Comparison of ENCODE assay signal across 23 cellular contexts in the genomic region with DNA sequence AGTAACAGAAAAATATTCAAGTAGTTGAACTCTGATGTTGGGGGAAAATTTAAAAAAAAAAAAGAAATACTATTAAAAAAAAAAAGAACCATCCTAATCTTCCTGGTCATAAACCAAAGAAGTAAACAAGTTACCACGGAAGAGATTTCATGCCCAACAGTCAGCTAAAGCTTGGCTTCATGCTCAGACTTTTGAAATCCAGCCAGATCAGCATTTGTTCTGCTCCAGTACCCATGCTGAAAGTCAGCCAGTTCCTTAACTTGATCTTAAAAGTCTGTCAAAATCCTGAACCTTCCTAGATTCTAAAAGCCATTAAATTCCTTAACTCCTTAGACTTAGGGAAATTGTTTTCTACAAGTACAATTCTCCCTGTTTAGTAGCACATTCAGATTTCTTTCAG.
A peak's percentile ranks its signal among the peaks of the same experiment; 100 is the strongest.
DNase-seq lines count a peak whose midpoint lies in the region; FAIRE-seq and TF ChIP-seq lines count a peak whose summit lies in the region.
"Had no signal": no experiment of that assay in that cellular context is flagged by ENCODE, and none has a peak within 500 bp of the region (broad histone marks: within the 10 kb centered on the region; RNA-seq: fewer than 3 reads in every experiment).

No MANE protein-coding gene starts in this region.

- H3K36me3 Mint-ChIP-seq in mesothelial cell of epicardium: no peaks in the 10 kb centered on the region
- H3K36me3 Mint-ChIP-seq: brain; CD4-positive, alpha-beta memory T cell had no signal

- DNase-seq in NCI-H345 (lab: John Stamatoyannopoulos, UW) (peak; percentile 4), NCI-H345 treated with DMSO at 0.1 percent for 48 hours (lab: John Stamatoyannopoulos, UW; ENCODE audit: unreplicated experiment) (no peak), PC-9 (peak in 1 of 2 experiments; percentile 11), iris pigment epithelial cell (ENCODE audit: low read depth) (peak; percentile 23), ureter (ENCODE audit: low spot score) (peak; percentile 44), mesothelial cell of epicardium (ENCODE audit: low spot score in 2 of 2, unreplicated experiment in 2 of 2) (no peak), D721Med (ENCODE audit: insufficient read length, low spot score) (no peak), GM19240 (ENCODE audit: insufficient read length, low spot score) (no peak)
- DNase-seq: activated CD4-positive, alpha-beta T cell treated with anti-CD3 and anti-CD28 coated beads, Interleukin-2, amount 50 U/mL, for 4 hours; activated naive CD4-positive, alpha-beta T cell treated with anti-CD3 and anti-CD28 coated beads, Interleukin-2, amount 50 U/mL, for 16 hours; activated T-cell treated with anti-CD3 and anti-CD28 coated beads, Interleukin-2, amount 50 U/mL, for 1 hour; CD4-positive, alpha-beta memory T cell; dermis blood vessel endothelial cell; EL; erythroblast; Kasumi-1; NCI-H69; stimulated activated naive CD8-positive, alpha-beta T cell treated with anti-CD3 and anti-CD28 coated beads, Interleukin-15, Interleukin-2, amounts not matched to agents 100 U/mL and 50 U/mL, for 24 hours; SW 1271; upper lobe of right lung had no signal

- no peak overlapping the region for H3K27ac ChIP-seq in PC-9
- H3K27ac ChIP-seq: right atrium auricular region, upper lobe of right lung had no signal

- H3K9me2 ChIP-seq in PC-9 (ENCODE audit: insufficient read depth): no peaks in the 10 kb centered on the region; the same call in 1 of the 2 replicates

- no peaks in the 10 kb centered on the region for H3K27me3 ChIP-seq in PC-9 (ENCODE audit: insufficient read depth, low read depth)
- H3K27me3 ChIP-seq: right atrium auricular region, upper lobe of right lung had no signal

- no peak overlapping the region for H3K4me3 Mint-ChIP-seq in mesothelial cell of epicardium
- H3K4me3 Mint-ChIP-seq: CD4-positive, alpha-beta memory T cell had no signal

- H3K4me3 ChIP-seq in PC-9: no peak overlapping the region
- H3K4me3 ChIP-seq: right atrium auricular region, upper lobe of right lung had no signal

- no peaks in the 10 kb centered on the region; the same call in 1 of the 2 replicates for H3K9me3 ChIP-seq in PC-9 (ENCODE audit: insufficient read depth, low read depth)
- H3K9me3 ChIP-seq: right atrium auricular region, upper lobe of right lung had no signal

- intact Hi-C loops in PC-9 (cut with micrococcal nuclease; ENCODE audit: unreplicated experiment): no loop called here

- no peaks in the 10 kb centered on the region for H3F3A ChIP-seq in PC-9 (ENCODE audit: insufficient read depth, low read depth)

- FAIRE-seq in D721Med (lab: Jason Lieb, UNC): no peak
- FAIRE-seq: GM19239 had no signal

- H3K27ac Mint-ChIP-seq in mesothelial cell of epicardium: no peak overlapping the region
- H3K27ac Mint-ChIP-seq: CD4-positive, alpha-beta memory T cell had no signal

- H3K79me2 ChIP-seq in PC-9 (ENCODE audit: low read depth): no peaks in the 10 kb centered on the region

- no peaks in the 10 kb centered on the region for H3K4me1 Mint-ChIP-seq in mesothelial cell of epicardium
- H3K4me1 Mint-ChIP-seq: CD4-positive, alpha-beta memory T cell had no signal

- no peaks in the 10 kb centered on the region for H3K27me3 Mint-ChIP-seq in mesothelial cell of epicardium (ENCODE audit: low read depth)
- H3K27me3 Mint-ChIP-seq: CD4-positive, alpha-beta memory T cell had no signal

- no TSS peak for BruUV-seq in PC-9 (replicated peaks; lab: Mats Ljungman, UMichigan)

- no peak overlapping the region for H3K4me2 ChIP-seq in PC-9

- H4K20me1 ChIP-seq in PC-9 (ENCODE audit: insufficient read depth): no peaks in the 10 kb centered on the region

- H2AFZ ChIP-seq in PC-9: 0 out of 2 replicates have a peak overlapping the region, but pooled peaks have one; percentile 26

- H3K9me3 Mint-ChIP-seq in mesothelial cell of epicardium: peaks cover 8% of the 10 kb centered on the region
- H3K9me3 Mint-ChIP-seq: brain had no signal

- H3K36me3 ChIP-seq in PC-9 (ENCODE audit: low read depth): no peaks in the 10 kb centered on the region
- H3K36me3 ChIP-seq: right atrium auricular region, upper lobe of right lung had no signal

- CTCF ChIA-PET in PC-9 (lab: Charles Lee): interaction anchor here (0.7 kb wide), 1 partner anchor 1866 kb away, joined by 5 read pairs; no protein-coding TSS in a partner anchor

- POLR2A ChIA-PET in PC-9 (lab: Charles Lee; ENCODE audit: unreplicated experiment): no interaction called here

- no peaks in the 10 kb centered on the region for H3K4me1 ChIP-seq in PC-9 (replicated peaks; ENCODE audit: insufficient read depth)
- H3K4me1 ChIP-seq: right atrium auricular region, upper lobe of right lung had no signal

- no peak for TF ChIP-seq CTCF in PC-9 (conservative IDR thresholded peaks at IDR 0.05)
- no peak for TF ChIP-seq CTCF in mesothelial cell of epicardium (IDR thresholded peaks at IDR 0.05; ENCODE audit: unreplicated experiment)
- no peak for TF ChIP-seq CTCF in D721Med (IDR thresholded peaks at IDR 0.05; ENCODE audit: insufficient read depth, missing control alignments)

Comparison
In these comparisons a context has a peak if more than half of its experiments do, and no peak if none do; other contexts are left out.
1. DNase-seq: peak in NCI-H345 (single experiment), iris pigment epithelial cell (single experiment) and ureter (single experiment); none in NCI-H345 treated with DMSO at 0.1 percent for 48 hours (single experiment), mesothelial cell of epicardium (0 of 2), D721Med (single experiment) and GM19240 (single experiment).